Comparison of ENCODE assay signal across 17 cellular contexts in genomic region chr1:244437108-244437507, GRCh38. TPM values are rescaled to one million over a fixed set of nuclear protein-coding genes. Genes with fewer than 3 reads are reported as not detected.
DNase-seq lines count a peak whose midpoint lies in the region; ATAC-seq, FAIRE-seq and TF ChIP-seq lines count a peak whose summit lies in the region.
"Had no signal": no experiment of that assay in that cellular context is flagged by ENCODE, and none has a peak within 500 bp of the region (broad histone marks: within the 10 kb centered on the region; RNA-seq: fewer than 3 reads in every experiment).

No MANE protein-coding gene starts in this region.

- POLR2A ChIA-PET in MCF 10A (lab: Yijun Ruan, JAX): interaction anchor here (1.0 to 3.6 kb wide), 6 partner anchors 10 to 67 kb away, joined by 4 to 61 read pairs (median 7); partner anchors contain the start of gene ADSS2

- H3K27me3 Mint-ChIP-seq in MCF 10A (ENCODE audit: insufficient read depth, unreplicated experiment): no peaks in the 10 kb centered on the region
- no peaks in the 10 kb centered on the region for H3K27me3 Mint-ChIP-seq in activated T-helper 17 cell treated with anti-CD3 and anti-CD28 coated beads, Interleukin-2, amount 50 U/mL, for 72 hours
- H3K27me3 Mint-ChIP-seq: activated CD8-positive, alpha-beta memory T cell treated with anti-CD3 and anti-CD28 coated beads, Interleukin-2, amount 10 ng/mL, durations not matched to agents 7 days and 5 days; activated naive CD8-positive, alpha-beta T cell treated with anti-CD3 and anti-CD28 coated beads, Interleukin-2, amount 10 ng/mL, durations not matched to agents 7 days and 5 days; stimulated activated naive B cell treated with anti-CD40 and anti-IgM and Interleukin-4, amounts not matched to agents 10 μg/mL and 1 μg/mL and 100 μg/mL, for 72 hours had no signal

- CTCF ChIA-PET in MCF 10A (lab: Yijun Ruan, JAX): interaction anchor here (0.6 to 1.1 kb wide), 2 partner anchors 8 to 75 kb away, joined by 3 to 4 read pairs; no protein-coding TSS in a partner anchor

- no peak for TF ChIP-seq POLR2A in breast epithelium (IDR thresholded peaks at IDR 0.05)

- H3K4me3 ChIP-seq in breast epithelium (no peak overlapping the region), fibroblast of lung (replicated peaks in 1 of 4; ENCODE audit: control extremely low read depth in 1 of 4, insufficient read depth in 1 of 4, low read depth in 3 of 4, low read length in 4 of 4) (no peak overlapping the region)
- H3K4me3 ChIP-seq: esophagus muscularis mucosa had no signal

- FAIRE-seq in frontal cortex (lab: Jason Lieb, UNC): no peak
- FAIRE-seq: colon had no signal

- no peak for ATAC-seq in activated T-helper 17 cell treated with anti-CD3 and anti-CD28 coated beads, Interleukin-2, amount 50 U/mL, for 72 hours (replicated peaks)
- no peak for ATAC-seq in GM19395 (IDR thresholded peaks at IDR 0.05; ENCODE audit: unreplicated experiment)
- ATAC-seq: activated CD8-positive, alpha-beta memory T cell treated with anti-CD3 and anti-CD28 coated beads, Interleukin-2, amount 10 ng/mL, durations not matched to agents 7 days and 5 days; sciatic nerve; stimulated activated naive B cell treated with anti-CD40 and anti-IgM and Interleukin-4, amounts not matched to agents 10 μg/mL and 1 μg/mL and 100 μg/mL, for 72 hours had no signal

- H3K27ac Mint-ChIP-seq in MCF 10A (ENCODE audit: low read depth, unreplicated experiment): peak overlapping the region; percentile 76
- peak overlapping the region; percentile 93 for H3K27ac Mint-ChIP-seq in activated T-helper 17 cell treated with anti-CD3 and anti-CD28 coated beads, Interleukin-2, amount 50 U/mL, for 72 hours
- H3K27ac Mint-ChIP-seq: activated CD8-positive, alpha-beta memory T cell treated with anti-CD3 and anti-CD28 coated beads, Interleukin-2, amount 10 ng/mL, durations not matched to agents 7 days and 5 days; activated naive CD8-positive, alpha-beta T cell treated with anti-CD3 and anti-CD28 coated beads, Interleukin-2, amount 10 ng/mL, durations not matched to agents 7 days and 5 days; stimulated activated naive B cell treated with anti-CD40 and anti-IgM and Interleukin-4, amounts not matched to agents 10 μg/mL and 1 μg/mL and 100 μg/mL, for 72 hours had no signal

- H3K9me3 ChIP-seq in breast epithelium (no peaks in the 10 kb centered on the region), fibroblast of lung (ENCODE audit: control insufficient read depth, insufficient read depth, low read depth, low read length) (no peaks in the 10 kb centered on the region)
- H3K9me3 ChIP-seq: esophagus muscularis mucosa had no signal

- no TSS peak for BruUV-seq in MCF 10A (replicated peaks; lab: Mats Ljungman, UMichigan)

- H3K36me3 ChIP-seq in breast epithelium (no peaks in the 10 kb centered on the region), fibroblast of lung (ENCODE audit: control insufficient read depth, insufficient read depth, low read length) (peaks cover 1% of the 10 kb centered on the region)

- H3K4me2 ChIP-seq in fibroblast of lung (ENCODE audit: extremely low read depth, insufficient read depth, low read length): no peak overlapping the region

- H3K36me3 Mint-ChIP-seq in MCF 10A (ENCODE audit: insufficient read depth, unreplicated experiment): peaks cover 49% of the 10 kb centered on the region
- peaks cover 60% of the 10 kb centered on the region for H3K36me3 Mint-ChIP-seq in activated T-helper 17 cell treated with anti-CD3 and anti-CD28 coated beads, Interleukin-2, amount 50 U/mL, for 72 hours (ENCODE audit: low read depth)

- peak overlapping the region; percentile 3 for H3K4me3 Mint-ChIP-seq in MCF 10A (ENCODE audit: unreplicated experiment)
- peak overlapping the region; percentile 56 for H3K4me3 Mint-ChIP-seq in activated T-helper 17 cell treated with anti-CD3 and anti-CD28 coated beads, Interleukin-2, amount 50 U/mL, for 72 hours
- H3K4me3 Mint-ChIP-seq: activated CD8-positive, alpha-beta memory T cell treated with anti-CD3 and anti-CD28 coated beads, Interleukin-2, amount 10 ng/mL, durations not matched to agents 7 days and 5 days; activated naive CD8-positive, alpha-beta T cell treated with anti-CD3 and anti-CD28 coated beads, Interleukin-2, amount 10 ng/mL, durations not matched to agents 7 days and 5 days; stimulated activated naive B cell treated with anti-CD40 and anti-IgM and Interleukin-4, amounts not matched to agents 10 μg/mL and 1 μg/mL and 100 μg/mL, for 72 hours had no signal

- H2AFZ ChIP-seq in fibroblast of lung (ENCODE audit: low read length): no peak overlapping the region

- H3K4me1 ChIP-seq in breast epithelium: no peaks in the 10 kb centered on the region
- peaks cover 16% of the 10 kb centered on the region for H3K4me1 ChIP-seq in fibroblast of lung (ENCODE audit: control insufficient read depth, extremely low read depth, insufficient read depth, low read length)

- no peak overlapping the region for H3K27ac ChIP-seq in breast epithelium
- peak overlapping the region; percentile 30 for H3K27ac ChIP-seq in fibroblast of lung (ENCODE audit: insufficient read depth, low read length)
- H3K27ac ChIP-seq: HL-60 had no signal

- no peak for TF ChIP-seq CTCF in MCF 10A (IDR thresholded peaks at IDR 0.05; ENCODE audit: unreplicated experiment)
- no peak for TF ChIP-seq CTCF in breast epithelium (IDR thresholded peaks at IDR 0.05)
- no peak for TF ChIP-seq CTCF in fibroblast of lung (conservative IDR thresholded peaks at IDR 0.05 in 1 of 2, IDR thresholded peaks at IDR 0.05 in 1 of 2; ENCODE audit: low read depth in 1 of 2, low read length in 2 of 2)

- intact Hi-C loops in MCF 10A (cut with micrococcal nuclease): no loop called here
- intact Hi-C loops in breast epithelium (cut with DNase I; ENCODE audit: low total_unique reads): no loop called here

- no peaks in the 10 kb centered on the region for H4K20me1 ChIP-seq in fibroblast of lung (ENCODE audit: control insufficient read depth, extremely low read depth, insufficient read depth, low read length)

- DNase-seq in MCF 10A (ENCODE audit: unreplicated experiment) (no peak), breast epithelium (ENCODE audit: low spot score in 2 of 2) (no peak), fibroblast of lung (ENCODE audit: low read depth in 2 of 2) (peak; percentile 60 to 65), superior temporal gyrus (ENCODE audit: extremely low spot score) (peak; percentile 20), frontal cortex (ENCODE audit: low spot score in 2 of 2) (no peak), NCI-H2107 (lab: John Stamatoyannopoulos, UW) (no peak)
- DNase-seq: activated CD8-positive, alpha-beta memory T cell treated with anti-CD3 and anti-CD28 coated beads, Interleukin-2, amount 10 ng/mL, durations not matched to agents 7 days and 5 days; activated naive CD8-positive, alpha-beta T cell treated with anti-CD3 and anti-CD28 coated beads, Interleukin-2, amount 10 ng/mL, durations not matched to agents 7 days and 5 days; NCI-H1694; NCI-H524; stimulated activated naive B cell treated with anti-CD40 and anti-IgM and Interleukin-4, amounts not matched to agents 10 μg/mL and 1 μg/mL and 100 μg/mL, for 72 hours had no signal

- H3K9ac ChIP-seq in fibroblast of lung (ENCODE audit: insufficient read depth, low read length): no peak overlapping the region

- H3K9me3 Mint-ChIP-seq in MCF 10A (ENCODE audit: unreplicated experiment): peaks cover 6% of the 10 kb centered on the region
- no peaks in the 10 kb centered on the region for H3K9me3 Mint-ChIP-seq in activated T-helper 17 cell treated with anti-CD3 and anti-CD28 coated beads, Interleukin-2, amount 50 U/mL, for 72 hours
- H3K9me3 Mint-ChIP-seq: activated naive CD8-positive, alpha-beta T cell treated with anti-CD3 and anti-CD28 coated beads, Interleukin-2, amount 10 ng/mL, durations not matched to agents 7 days and 5 days; stimulated activated naive B cell treated with anti-CD40 and anti-IgM and Interleukin-4, amounts not matched to agents 10 μg/mL and 1 μg/mL and 100 μg/mL, for 72 hours had no signal

- H3K27me3 ChIP-seq in breast epithelium (no peaks in the 10 kb centered on the region), fibroblast of lung (ENCODE audit: control insufficient read depth, insufficient read depth, low read length) (no peaks in the 10 kb centered on the region)
- H3K27me3 ChIP-seq: esophagus muscularis mucosa had no signal

- peaks cover 61% of the 10 kb centered on the region for H3K4me1 Mint-ChIP-seq in MCF 10A (ENCODE audit: insufficient read depth, unreplicated experiment)
- peaks cover 38% of the 10 kb centered on the region for H3K4me1 Mint-ChIP-seq in activated T-helper 17 cell treated with anti-CD3 and anti-CD28 coated beads, Interleukin-2, amount 50 U/mL, for 72 hours

- peaks cover 35% of the 10 kb centered on the region for H3K79me2 ChIP-seq in fibroblast of lung (ENCODE audit: control insufficient read depth, insufficient read depth, low read length)

RNA-seq across cellular contexts. Expression of gene ADSS2, which starts 14.6 kb away (rescaled TPM):
- total RNA-seq in MCF 10A (2022) (72.8 and 87.5 TPM in 2 replicates), breast epithelium (10 to 100 TPM; 26.9 to 66.6 (median 52.8) TPM), fibroblast of lung (50.1 and 62.1 TPM in 2 replicates), frontal cortex (68.5 TPM)
- 10 to 100 TPM; 48.8 to 56.3 TPM for total RNA-seq in activated T-helper 17 cell treated with anti-CD3 and anti-CD28 coated beads, Interleukin-2, amount 50 U/mL, for 72 hours
- polyA plus RNA-seq in fibroblast of lung: 54.0 and 55.9 TPM in 2 replicates
- 35.0 and 36.9 TPM in 2 replicates for polyA plus RNA-seq in fibroblast of lung (2012)
- 0.85 and 2.8 TPM in 2 replicates for polyA minus RNA-seq in fibroblast of lung (ENCODE audit: low replicate concordance)

RNA-seq across cellular contexts. Expression of gene CATSPERE, which starts 24.0 kb away (rescaled TPM):
- total RNA-seq in MCF 10A (2022) (1.2 and 2.1 TPM in 2 replicates), breast epithelium (1 to 10 TPM; 1.3 to 3.2 (median 2.0) TPM), fibroblast of lung (0.77 and 0.99 TPM in 2 replicates), frontal cortex (2.0 TPM)
- total RNA-seq in activated T-helper 17 cell treated with anti-CD3 and anti-CD28 coated beads, Interleukin-2, amount 50 U/mL, for 72 hours: under 1 TPM; 0.53 to 0.69 TPM
- 0.08 and 0.59 TPM in 2 replicates for polyA plus RNA-seq in fibroblast of lung
- polyA plus RNA-seq in fibroblast of lung (2012): 0.05 TPM in 1 of 2 replicates, not detected in the other
- not detected in 2 replicates for polyA minus RNA-seq in fibroblast of lung (ENCODE audit: low replicate concordance)

Comparison
In these comparisons a context has a peak if more than half of its experiments do, and no peak if none do; other contexts are left out.
1. DNase-seq: peak in fibroblast of lung (2 of 2) and superior temporal gyrus (single experiment); none in MCF 10A (single experiment), breast epithelium (0 of 2), frontal cortex (0 of 2) and NCI-H2107 (single experiment).